In the genomic region with DNA sequence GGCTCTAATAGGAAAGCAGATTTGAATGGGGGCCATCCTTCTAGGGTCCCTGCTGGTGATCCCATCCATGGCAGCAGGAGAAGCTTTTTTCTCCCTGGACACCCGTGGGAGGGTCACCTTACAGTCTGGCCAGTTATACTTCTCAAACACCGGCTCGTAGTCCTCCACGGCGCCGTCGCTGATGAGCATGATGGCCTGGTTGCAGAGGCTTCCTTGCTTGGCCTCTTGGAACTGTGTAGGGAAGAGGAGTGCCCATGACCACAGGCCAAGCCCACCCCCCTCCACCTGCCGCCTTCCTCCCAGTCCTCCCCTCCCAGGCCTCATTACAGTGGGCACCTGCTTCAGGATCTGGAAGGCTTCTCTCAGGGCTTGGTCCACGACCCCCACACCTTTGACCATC, we compare ENCODE assay signal across 13 cellular contexts.
DNase-seq lines count a peak whose midpoint lies in the region; FAIRE-seq and TF ChIP-seq lines count a peak whose summit lies in the region.
"Had no signal": no experiment of that assay in that cellular context is flagged by ENCODE, and none has a peak within 500 bp of the region (broad histone marks: within the 10 kb centered on the region; RNA-seq: fewer than 3 reads in every experiment).

No MANE protein-coding gene starts in this region.

- TF ChIP-seq CTCF in GM13976 (IDR thresholded peaks at IDR 0.05; ENCODE audit: borderline replicate concordance, control extremely low read depth, extremely low read depth, insufficient read depth, missing control alignments) = no peak

- DNase-seq in AG08396 (ENCODE audit: low spot score) = peak; percentile 1
- DNase-seq in GM13976 (ENCODE audit: low spot score) = peak; percentile 6
- DNase-seq in ecto neural progenitor cell (ENCODE audit: low spot score) = peak; percentile 36
- DNase-seq in urothelium cell line (ENCODE audit: low spot score) = no peak
- DNase-seq in GM19238 (ENCODE audit: insufficient read length, low spot score) = no peak
- DNase-seq in RCC 7860 (ENCODE audit: low spot score) = no peak
- DNase-seq: AML-193; CD4-positive, alpha-beta memory T cell; DMS153; DMS79 treated with DMSO at 0.1 percent for 48 hours; GF-D8; KG1 had no signal

- in situ Hi-C loops in GM13976 (cut with MboI; ENCODE audit: low sequenced_read_pairs, unreplicated experiment) = no loop called here

- FAIRE-seq in urothelium cell line (lab: Jason Lieb, UNC) = peak; percentile 13
- no peak for FAIRE-seq in RCC 7860 (lab: Jason Lieb, UNC)
- FAIRE-seq: H1 had no signal

Comparison
In these comparisons a context has a peak if more than half of its experiments do, and no peak if none do; other contexts are left out.
1. DNase-seq: peak in AG08396 (single experiment), GM13976 (single experiment) and ecto neural progenitor cell (single experiment); none in urothelium cell line (single experiment), GM19238 (single experiment) and RCC 7860 (single experiment).